Comparison of ENCODE assay signal across 11 cellular contexts in the genomic region with DNA sequence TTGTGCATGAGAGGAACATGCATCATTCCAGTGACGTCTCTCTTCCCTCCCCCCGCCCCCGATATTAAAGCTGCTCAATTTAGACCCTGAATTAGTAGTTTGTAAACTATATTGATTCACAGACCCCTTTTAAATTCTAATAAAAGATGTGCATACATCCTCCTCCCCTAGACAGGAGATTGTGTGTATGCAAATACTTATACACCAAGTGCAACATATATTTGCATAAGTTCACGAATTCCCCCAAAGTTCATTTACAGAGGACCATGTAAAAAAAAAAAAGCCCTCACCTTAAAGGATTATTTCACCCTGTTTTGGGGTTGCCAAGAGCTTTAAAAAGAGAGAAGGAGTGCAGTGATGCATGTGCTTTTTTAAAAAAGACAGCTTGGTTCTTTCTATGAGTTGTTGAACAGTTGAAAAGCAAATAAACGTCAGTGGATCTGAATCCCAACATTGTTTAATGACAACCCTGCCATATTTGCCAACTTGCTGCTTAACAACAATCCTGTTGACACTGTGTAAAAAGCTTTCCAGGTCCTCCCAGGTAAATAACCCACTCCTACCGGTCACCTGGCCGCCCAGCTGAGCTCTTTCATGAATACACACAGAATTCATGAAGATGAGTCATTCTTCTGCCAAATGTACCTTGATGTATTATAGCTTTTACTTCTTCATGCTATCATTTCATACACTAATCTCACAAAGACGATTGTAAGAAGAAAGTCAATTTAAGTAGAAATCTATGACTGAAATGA.
DNase-seq lines count a peak whose midpoint lies in the region; ATAC-seq and TF ChIP-seq lines count a peak whose summit lies in the region.
"Had no signal": no experiment of that assay in that cellular context is flagged by ENCODE, and none has a peak within 500 bp of the region (broad histone marks: within the 10 kb centered on the region; RNA-seq: fewer than 3 reads in every experiment).

No MANE protein-coding gene starts in this region.

- peak; percentile 57 for DNase-seq in Calu3
- DNase-seq in NCI-H1694 (lab: John Stamatoyannopoulos, UW), result peak; percentile 15
- peak; percentile 87 to 88 for DNase-seq in SHP77 (lab: John Stamatoyannopoulos, UW)
- peak; percentile 67 for DNase-seq in left lobe of liver (ENCODE audit: low spot score)
- no peak for DNase-seq in inferior parietal cortex (ENCODE audit: extremely low spot score)
- DNase-seq in substantia nigra (lab: John Stamatoyannopoulos, UW), result no peak
- DNase-seq in activated CD8-positive, alpha-beta T cell treated with anti-CD3 and anti-CD28 coated beads, Interleukin-2, amount 10 ng/mL, durations not matched to agents 7 days and 5 days, result no peak
- no peak for DNase-seq in NCI-H2227 (lab: John Stamatoyannopoulos, UW; ENCODE audit: unreplicated experiment)
- DNase-seq: activated CD4-positive, alpha-beta T cell treated with anti-CD3 and anti-CD28 coated beads for 48 hours; activated naive CD4-positive, alpha-beta T cell treated with anti-CD3 and anti-CD28 coated beads, Interleukin-2, amount 50 U/mL, for 16 hours had no signal

- no peaks in the 10 kb centered on the region for H3K9me3 Mint-ChIP-seq in Calu3 (ENCODE audit: low read depth, unreplicated experiment)
- no peaks in the 10 kb centered on the region for H3K9me3 Mint-ChIP-seq in activated CD8-positive, alpha-beta T cell treated with anti-CD3 and anti-CD28 coated beads, Interleukin-2, amount 10 ng/mL, durations not matched to agents 7 days and 5 days (ENCODE audit: insufficient read depth)

- no peak for TF ChIP-seq CTCF in Calu3 (IDR thresholded peaks at IDR 0.05; ENCODE audit: unreplicated experiment)

- intact Hi-C loops in Calu3 (cut with micrococcal nuclease; ENCODE audit: unreplicated experiment), result loop anchor here (2.0 kb wide), 1 partner anchor 21 kb away; no protein-coding TSS in a partner anchor

- CTCF ChIA-PET in Calu3 (lab: Charles Lee), result interaction anchor here (0.8 kb wide), 1 partner anchor 21 kb away, joined by 4 read pairs; no protein-coding TSS in a partner anchor
- CTCF ChIA-PET in activated CD8-positive, alpha-beta T cell treated with anti-CD3 and anti-CD28 coated beads, Interleukin-2, amount 10 ng/mL, durations not matched to agents 7 days and 5 days (lab: Charles Lee), result no interaction called here

- peak; percentile 90 for ATAC-seq in left lobe of liver
- ATAC-seq in activated CD8-positive, alpha-beta T cell treated with anti-CD3 and anti-CD28 coated beads, Interleukin-2, amount 10 ng/mL, durations not matched to agents 7 days and 5 days, result no peak

- H3K27ac ChIP-seq in substantia nigra (ENCODE audit: low read depth, low read length, poor library complexity, severe bottlenecking), result no peak overlapping the region
- H3K27ac ChIP-seq: neutrophil had no signal

- peaks cover 17% of the 10 kb centered on the region for H3K4me1 Mint-ChIP-seq in Calu3 (ENCODE audit: low read depth, unreplicated experiment)
- no peaks in the 10 kb centered on the region for H3K4me1 Mint-ChIP-seq in activated CD8-positive, alpha-beta T cell treated with anti-CD3 and anti-CD28 coated beads, Interleukin-2, amount 10 ng/mL, durations not matched to agents 7 days and 5 days (ENCODE audit: low read depth)

- H3K36me3 Mint-ChIP-seq in Calu3 (ENCODE audit: insufficient read depth, unreplicated experiment), result no peaks in the 10 kb centered on the region
- peaks cover 1% of the 10 kb centered on the region for H3K36me3 Mint-ChIP-seq in activated CD8-positive, alpha-beta T cell treated with anti-CD3 and anti-CD28 coated beads, Interleukin-2, amount 10 ng/mL, durations not matched to agents 7 days and 5 days (ENCODE audit: low read depth)

- POLR2A ChIA-PET in activated CD8-positive, alpha-beta T cell treated with anti-CD3 and anti-CD28 coated beads, Interleukin-2, amount 10 ng/mL, durations not matched to agents 7 days and 5 days (lab: Charles Lee), result no interaction called here

- H3K27me3 Mint-ChIP-seq in Calu3 (ENCODE audit: unreplicated experiment), result no peaks in the 10 kb centered on the region
- peaks cover 2% of the 10 kb centered on the region for H3K27me3 Mint-ChIP-seq in activated CD8-positive, alpha-beta T cell treated with anti-CD3 and anti-CD28 coated beads, Interleukin-2, amount 10 ng/mL, durations not matched to agents 7 days and 5 days (ENCODE audit: low read depth)

- H3K27ac Mint-ChIP-seq in Calu3 (ENCODE audit: unreplicated experiment), result peak overlapping the region; percentile 30
- no peak overlapping the region for H3K27ac Mint-ChIP-seq in activated CD8-positive, alpha-beta T cell treated with anti-CD3 and anti-CD28 coated beads, Interleukin-2, amount 10 ng/mL, durations not matched to agents 7 days and 5 days

- no peak overlapping the region for H3K4me3 Mint-ChIP-seq in Calu3 (ENCODE audit: low read depth, unreplicated experiment)
- H3K4me3 Mint-ChIP-seq in activated CD8-positive, alpha-beta T cell treated with anti-CD3 and anti-CD28 coated beads, Interleukin-2, amount 10 ng/mL, durations not matched to agents 7 days and 5 days, result no peak overlapping the region

- no TSS peak for BruUV-seq in Calu3 (replicated peaks; lab: Mats Ljungman, UMichigan)

Comparison
In these comparisons a context has a peak if more than half of its experiments do, and no peak if none do; other contexts are left out.
1. DNase-seq: peak in Calu3 (single experiment), NCI-H1694 (single experiment), SHP77 (2 of 2) and left lobe of liver (single experiment); none in inferior parietal cortex (single experiment), substantia nigra (0 of 49), activated CD8-positive, alpha-beta T cell treated with anti-CD3 and anti-CD28 coated beads, Interleukin-2, amount 10 ng/mL, durations not matched to agents 7 days and 5 days (single experiment) and NCI-H2227 (single experiment).